ENCODE assay signal across 18 cellular contexts in the genomic region with DNA sequence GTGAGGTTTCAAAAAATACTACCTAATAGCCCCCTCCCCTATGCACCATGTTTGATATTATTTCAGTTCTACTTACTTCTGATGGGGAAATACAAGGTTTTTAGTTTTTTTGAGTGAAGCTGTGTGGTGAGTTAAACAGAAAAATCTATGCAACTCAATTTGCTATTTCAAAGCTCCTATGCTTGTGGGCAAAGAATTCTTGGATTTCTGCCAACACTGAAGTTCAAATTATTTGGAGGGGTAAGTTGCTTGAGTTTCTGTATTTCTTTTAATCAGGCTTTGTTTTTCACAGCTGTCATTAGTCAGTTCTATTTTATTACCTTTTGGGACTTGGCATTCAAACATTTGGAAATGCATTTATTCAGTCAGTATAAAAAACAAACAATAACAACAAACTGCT.
DNase-seq lines count a peak whose midpoint lies in the region; ATAC-seq and TF ChIP-seq lines count a peak whose summit lies in the region.
"Had no signal": no experiment of that assay in that cellular context is flagged by ENCODE, and none has a peak within 500 bp of the region (broad histone marks: within the 10 kb centered on the region; RNA-seq: fewer than 3 reads in every experiment).

No MANE protein-coding gene starts in this region.

- H3K4me3 ChIP-seq in choroid plexus epithelial cell (ENCODE audit: low read depth, low read length): no peak overlapping the region
- H3K4me3 ChIP-seq: dorsolateral prefrontal cortex, tibial nerve had no signal

- ATAC-seq in HG03432 (IDR thresholded peaks at IDR 0.05; ENCODE audit: unreplicated experiment) (peak; percentile 10), GM21381 (IDR thresholded peaks at IDR 0.05; ENCODE audit: unreplicated experiment) (no peak), GM18873 (IDR thresholded peaks at IDR 0.05; ENCODE audit: low FRiP score, unreplicated experiment) (no peak)
- ATAC-seq: Right ventricle myocardium inferior; stimulated activated naive CD8-positive, alpha-beta T cell treated with anti-CD3 and anti-CD28 coated beads, Interleukin-15, amount 100 ng/mL, for 72 hours had no signal

- DNase-seq in EL (peak; percentile 5), NCI-H345 treated with DMSO at 0.1 percent for 48 hours (lab: John Stamatoyannopoulos, UW; ENCODE audit: unreplicated experiment) (peak; percentile 35), choroid plexus epithelial cell (ENCODE audit: low read depth) (peak; percentile 43), amygdala (lab: John Stamatoyannopoulos, UW) (no peak), C1 segment of cervical spinal cord (lab: John Stamatoyannopoulos, UW) (no peak)
- DNase-seq: activated CD4-positive, alpha-beta T cell treated with anti-CD3 and anti-CD28 coated beads, Interleukin-2, amount 10 ng/mL, durations not matched to agents 24 days and 14 days; CD4-positive, alpha-beta memory T cell; central memory CD4-positive, alpha-beta T cell; DMS79 treated with DMSO at 0.1 percent for 48 hours; dorsolateral prefrontal cortex; kidney; stimulated activated CD4-positive, alpha-beta T cell treated with anti-CD3 and anti-CD28 coated beads, Interleukin-4, amount 100 ng/mL, for 1 hour; stimulated activated naive CD8-positive, alpha-beta T cell treated with anti-CD3 and anti-CD28 coated beads, Interleukin-15, amount 100 ng/mL, for 72 hours had no signal

- TF ChIP-seq CTCF in choroid plexus epithelial cell (conservative IDR thresholded peaks at IDR 0.05; ENCODE audit: low read depth, low read length): no peak

Comparison
In these comparisons a context has a peak if more than half of its experiments do, and no peak if none do; other contexts are left out.
1. DNase-seq: peak in EL (single experiment), NCI-H345 treated with DMSO at 0.1 percent for 48 hours (single experiment) and choroid plexus epithelial cell (single experiment); none in amygdala (0 of 56) and C1 segment of cervical spinal cord (0 of 14).